9 cellular contexts compared by ENCODE assay signal in the genomic region with DNA sequence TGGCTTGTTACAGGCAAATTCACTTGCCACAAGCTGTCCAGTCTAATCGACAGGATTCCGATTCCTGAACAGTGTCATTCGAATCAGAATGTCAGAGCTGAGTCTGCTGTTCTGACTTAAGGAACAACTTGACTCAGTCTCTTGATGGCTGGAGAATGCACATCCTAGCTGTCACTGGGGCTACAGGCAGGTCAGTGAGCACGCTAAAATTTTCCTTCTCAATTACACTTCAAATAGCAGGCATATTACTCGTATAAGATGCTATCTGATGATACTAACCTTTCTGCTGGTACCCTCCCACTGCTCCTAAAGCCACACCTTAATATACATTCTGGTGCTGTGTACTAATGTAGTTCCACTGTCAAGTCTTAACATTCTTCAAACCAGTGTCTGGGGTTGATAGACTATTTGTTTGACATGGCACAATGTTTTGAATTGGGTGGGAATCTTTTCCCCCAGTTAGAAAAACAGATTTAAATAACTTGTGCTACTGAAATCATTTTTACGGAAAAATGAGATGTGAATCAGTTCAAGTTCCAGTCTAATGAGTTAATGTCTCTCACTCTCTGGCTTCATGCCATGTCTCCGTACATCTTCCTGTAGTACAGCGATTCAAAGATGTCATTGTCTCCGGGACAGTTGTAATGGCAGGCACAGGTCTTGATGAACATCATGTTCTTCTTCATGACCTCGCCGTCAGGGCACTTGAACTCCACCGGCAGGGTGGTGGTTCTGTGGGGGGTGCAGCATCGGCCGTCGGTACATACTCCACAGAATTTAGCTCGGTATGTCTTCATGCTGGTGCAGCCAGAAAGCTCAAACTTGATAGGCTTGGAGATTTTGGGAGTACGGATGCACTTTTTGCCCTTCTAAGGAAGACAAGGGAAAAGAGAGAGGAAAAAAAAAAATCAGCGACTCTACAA. TPM values are rescaled to one million over a fixed set of nuclear protein-coding genes. Genes with fewer than 3 reads are reported as not detected.
DNase-seq lines count a peak whose midpoint lies in the region; ATAC-seq, FAIRE-seq and TF ChIP-seq lines count a peak whose summit lies in the region.
"Had no signal": no experiment of that assay in that cellular context is flagged by ENCODE, and none has a peak within 500 bp of the region (broad histone marks: within the 10 kb centered on the region; RNA-seq: fewer than 3 reads in every experiment).

No MANE protein-coding gene starts in this region.

- no peak overlapping the region for H3T11ph ChIP-seq in H9 (ENCODE audit: low read length)

- H3K4me3 Mint-ChIP-seq in H9: peak overlapping the region; percentile 88 to 91
- H3K4me3 Mint-ChIP-seq in brain: peak overlapping the region; percentile 83 to 91 (median 87)

- H3K18ac ChIP-seq in H9 (ENCODE audit: insufficient read length, low read depth, low read length): no peak overlapping the region

- WGBS in H9 (ENCODE audit: extremely low coverage, insufficient read length, low lambda C conversion rate): no CpG with 5 or more reads among the region's 18 CpGs

- H3K56ac ChIP-seq in H9 (ENCODE audit: insufficient read length, low read depth, low read length): no peak overlapping the region

- H4K91ac ChIP-seq in H9 (ENCODE audit: insufficient read length, low read depth, low read length): no peak overlapping the region

- H3K27me3 ChIP-seq in H9 (ENCODE audit: insufficient read depth, low read length) (no peaks in the 10 kb centered on the region), keratinocyte (ENCODE audit: control insufficient read depth, extremely low read depth, insufficient read depth, low read length) (no peaks in the 10 kb centered on the region), skeletal muscle tissue (ENCODE audit: control insufficient read depth in 3 of 3, insufficient read depth in 3 of 3, low read length in 3 of 3) (peaks cover 0 to 23% (median 22%) of the 10 kb centered on the region in 3 donors)

- H2BK15ac ChIP-seq in H9 (ENCODE audit: low read depth, low read length): no peak overlapping the region

- H3K23me2 ChIP-seq in H9 (ENCODE audit: insufficient read length, low read depth, low read length, poor library complexity, severe bottlenecking): peaks cover 7% of the 10 kb centered on the region

- H3K23ac ChIP-seq in H9 (ENCODE audit: insufficient read length, low read depth, low read length): no peak overlapping the region

- H4K20me1 ChIP-seq in H9 (ENCODE audit: control insufficient read depth, insufficient read depth, insufficient read length): peaks cover 4% of the 10 kb centered on the region
- H4K20me1 ChIP-seq in keratinocyte (ENCODE audit: control insufficient read depth, extremely low read depth, insufficient read depth, low read length): no peaks in the 10 kb centered on the region

- ATAC-seq in GM19328 (IDR thresholded peaks at IDR 0.05; ENCODE audit: unreplicated experiment): no peak

- H3K9ac ChIP-seq in H9 (ENCODE audit: extremely low read depth, insufficient read length, low read length) (no peak overlapping the region), keratinocyte (ENCODE audit: control insufficient read depth, extremely low read depth, insufficient read depth, low read length) (no peak overlapping the region), skeletal muscle tissue (ENCODE audit: low read depth in 1 of 3, low read length in 3 of 3) (peak overlapping the region in 2 of 3 donors; percentile 48 to 78)

- H3K4me1 ChIP-seq in H9 (ENCODE audit: insufficient read depth, low read length): peaks cover 7% of the 10 kb centered on the region; the same call in 1 of the 2 replicates
- H3K4me1 ChIP-seq in keratinocyte (ENCODE audit: control insufficient read depth, extremely low read depth, insufficient read depth, low read length): peaks cover 32% of the 10 kb centered on the region
- H3K4me1 ChIP-seq in skeletal muscle tissue (ENCODE audit: control insufficient read depth in 3 of 3, insufficient read depth in 3 of 3, low read length in 3 of 3): peaks cover 10 to 14% (median 13%) of the 10 kb centered on the region in 3 donors

- no peak overlapping the region for H4K8ac ChIP-seq in H9 (replicated peaks; ENCODE audit: insufficient read length, low read depth, low read length)

- H2BK12ac ChIP-seq in H9 (ENCODE audit: insufficient read length, low read depth, low read length): no peak overlapping the region

- no peak overlapping the region for H2AK5ac ChIP-seq in H9 (ENCODE audit: insufficient read length, low read length)

- peak; percentile 85 for FAIRE-seq in keratinocyte (lab: Jason Lieb, UNC)

- H3K27me3 Mint-ChIP-seq in H9 (ENCODE audit: low read depth) (no peaks in the 10 kb centered on the region; the same call in 1 of the 2 replicates), brain (peaks cover 24% of the 10 kb centered on the region)

- H2AFZ ChIP-seq in H9 (ENCODE audit: low read length) (no peak overlapping the region), keratinocyte (ENCODE audit: control insufficient read depth, low read length) (no peak overlapping the region)

- H3K36me3 Mint-ChIP-seq in H9 (ENCODE audit: insufficient read depth in 1 of 3, low read depth in 3 of 3) (peaks cover 22 to 32% (median 26%) of the 10 kb centered on the region in 3 experiments), brain (peaks cover 4% of the 10 kb centered on the region)

- H3K4ac ChIP-seq in H9 (ENCODE audit: low read depth, low read length): no peak overlapping the region

- TF ChIP-seq CTCF in H9 (conservative IDR thresholded peaks at IDR 0.05): no peak
- no peak for TF ChIP-seq CTCF in brain (conservative IDR thresholded peaks at IDR 0.05)
- TF ChIP-seq CTCF in keratinocyte (optimal IDR thresholded peaks at IDR 0.05 in 1 of 3, IDR thresholded peaks at IDR 0.05 in 1 of 3, conservative IDR thresholded peaks at IDR 0.05 in 1 of 3; ENCODE audit: extremely low read depth in 1 of 3, insufficient read depth in 2 of 3, low read length in 3 of 3): no peak

- no peak for DNase-seq in H9
- DNase-seq in keratinocyte (ENCODE audit: low read depth, low spot score): no peak
- no peak for DNase-seq in occipital lobe (lab: John Stamatoyannopoulos, UW)
- no peak for DNase-seq in activated CD4-positive, alpha-beta T cell treated with anti-CD3 and anti-CD28 coated beads for 48 hours
- no peak for DNase-seq in stimulated activated naive CD4-positive, alpha-beta T cell (lab: John Stamatoyannopoulos, UW)
- DNase-seq: NCI-H1092 treated with DMSO at 0.1 percent for 48 hours had no signal

- H3K27ac Mint-ChIP-seq in H9 (peak overlapping the region in 1 of 3 experiments; percentile 74; a peak in 2 of 7 replicates), brain (peak overlapping the region in 3 of 5 experiments; percentile 63 to 75 (median 69))

- H3K4me1 Mint-ChIP-seq in H9: peaks cover 64 to 67% of the 10 kb centered on the region in 2 experiments
- H3K4me1 Mint-ChIP-seq in brain: peaks cover 47% of the 10 kb centered on the region

- no peak overlapping the region for H4K5ac ChIP-seq in H9 (ENCODE audit: insufficient read length, low read depth, low read length)

- H3K9me1 ChIP-seq in keratinocyte (ENCODE audit: control insufficient read depth, extremely low read depth, insufficient read depth, low read length): no peaks in the 10 kb centered on the region

- no peaks in the 10 kb centered on the region for H3K79me1 ChIP-seq in H9 (ENCODE audit: insufficient read depth, low read depth, low read length, poor library complexity, severe bottlenecking)

- H3K14ac ChIP-seq in H9 (ENCODE audit: insufficient read depth, low read length): no peak overlapping the region

- H2BK20ac ChIP-seq in H9 (ENCODE audit: low read depth, low read length, poor library complexity, severe bottlenecking): no peak overlapping the region

- no peak overlapping the region for H2BK5ac ChIP-seq in H9 (ENCODE audit: insufficient read length, low read length)

- H3K9me3 Mint-ChIP-seq in H9 (peaks cover 2 to 4% of the 10 kb centered on the region in 2 experiments; a peak in 3 of 5 replicates), brain (no peaks in the 10 kb centered on the region)

- H3K36me3 ChIP-seq in keratinocyte (ENCODE audit: control insufficient read depth in 2 of 2, extremely low read depth in 1 of 2, insufficient read depth in 2 of 2, low read length in 2 of 2): peaks cover 3 to 9% of the 10 kb centered on the region in 2 experiments
- H3K36me3 ChIP-seq in skeletal muscle tissue (ENCODE audit: control insufficient read depth in 3 of 3, insufficient read depth in 3 of 3, low read length in 3 of 3): peaks cover 0 to 3% (median 0%) of the 10 kb centered on the region in 3 donors

- H3K4me3 ChIP-seq in keratinocyte (ENCODE audit: control insufficient read depth in 2 of 3, extremely low read depth in 1 of 3, insufficient read depth in 2 of 3, low read depth in 1 of 3, low read length in 3 of 3) (peak overlapping the region; percentile 17 to 87 (median 83)), skeletal muscle tissue (ENCODE audit: low read length in 3 of 3) (peak overlapping the region; percentile 81 to 85 (median 84))

- H3K4me2 ChIP-seq in H9 (ENCODE audit: insufficient read depth, insufficient read length, low read length) (peak overlapping the region; percentile 86), keratinocyte (ENCODE audit: control insufficient read depth, extremely low read depth, insufficient read depth, low read depth, low read length) (peak overlapping the region; percentile 88)

- no peak overlapping the region for H2BK120ac ChIP-seq in H9 (ENCODE audit: low read depth, low read length, poor library complexity, severe bottlenecking)

- H3K27ac ChIP-seq in H9 (ENCODE audit: insufficient read length, low read depth, low read length) (no peak overlapping the region), keratinocyte (ENCODE audit: control insufficient read depth, insufficient read depth, low read length) (no peak overlapping the region), skeletal muscle tissue (ENCODE audit: low read depth, low read length) (peak overlapping the region; percentile 84)

- dilution Hi-C loops in keratinocyte (cut with MboI; ENCODE audit: extremely low pct_ligation_motif_present, low sequenced_read_pairs): no loop called here

- H3K79me2 ChIP-seq in H9 (ENCODE audit: insufficient read depth, low read length) (no peaks in the 10 kb centered on the region), keratinocyte (ENCODE audit: control insufficient read depth, insufficient read depth, low read length) (peaks cover 4% of the 10 kb centered on the region)

- H3K9me3 ChIP-seq in H9 (ENCODE audit: control insufficient read depth, low read depth, low read length): no peaks in the 10 kb centered on the region
- H3K9me3 ChIP-seq in keratinocyte (ENCODE audit: control insufficient read depth, low read depth, low read length): no peaks in the 10 kb centered on the region
- no peaks in the 10 kb centered on the region for H3K9me3 ChIP-seq in skeletal muscle tissue (ENCODE audit: control insufficient read depth in 3 of 3, low read length in 3 of 3)

RNA-seq across cellular contexts. Expression of a gene that starts 2.2 kb away (rescaled TPM):
- 44.1 and 44.4 TPM in 2 replicates for total RNA-seq in H9 (2021)
- 21.4 TPM for polyA plus RNA-seq in brain (ENCODE audit: insufficient read depth, low read depth, low replicate concordance)
- polyA plus RNA-seq in keratinocyte: 41.4 to 108 TPM (median 78.2 TPM) in 3 replicates
- 18.2 TPM for polyA plus RNA-seq in keratinocyte (2011; ENCODE audit: low read depth)
- 34.1 and 43.9 TPM in 2 replicates for polyA plus RNA-seq in keratinocyte (2011; cell fraction: cytosol; rRNA removed)
- polyA plus RNA-seq in keratinocyte (2011; cell fraction: nucleus; rRNA removed): 221 and 225 TPM in 2 replicates
- polyA plus RNA-seq in keratinocyte (2012; ENCODE audit: low replicate concordance): 27.5 and 97.8 TPM in 2 replicates
- 14.0 to 65.9 TPM (median 31.1 TPM) in 3 replicates for polyA minus RNA-seq in keratinocyte
- 33.4 TPM for polyA minus RNA-seq in keratinocyte (2011; cell fraction: cytosol; rRNA and poly(A)+ RNA removed)
- polyA minus RNA-seq in keratinocyte (2011; cell fraction: nucleus; rRNA and poly(A)+ RNA removed): 72.1 and 113 TPM in 2 replicates
- 29.7 TPM for total RNA-seq in skeletal muscle tissue
- total RNA-seq in occipital lobe: 6.9 TPM

Comparison
In these comparisons a context has a peak if more than half of its experiments do, and no peak if none do; other contexts are left out.
1. H3K9ac ChIP-seq: peak in skeletal muscle tissue (2 of 3); none in H9 (single experiment) and keratinocyte (single experiment).